Comparison of ENCODE assay signal across 2 cellular contexts in the genomic region with DNA sequence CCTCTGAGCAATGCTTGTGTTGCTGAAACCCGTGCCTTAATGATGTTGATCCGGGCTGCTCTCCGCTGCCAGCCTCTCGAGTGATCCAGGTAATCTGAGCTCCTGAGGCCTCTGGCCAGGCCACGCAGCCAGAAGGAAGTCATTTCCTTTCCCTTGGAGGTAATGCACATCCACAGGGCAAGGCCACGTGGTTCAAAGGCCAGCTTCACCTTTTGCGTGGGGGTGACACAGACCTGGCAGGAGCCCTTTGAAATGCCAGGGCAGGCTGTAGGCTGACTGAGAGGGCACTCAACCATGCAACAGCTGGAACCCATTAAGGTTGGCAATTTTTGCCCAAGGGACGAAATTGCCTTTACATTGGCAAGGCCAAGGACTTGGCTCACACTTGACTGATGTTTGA.
TF ChIP-seq lines count a peak whose summit lies in the region.

No MANE protein-coding gene starts in this region.

TF ChIP-seq in SK-N-SH, 30 proteins besides CTCF, POLR2A, EP300 and RAD21 (continued from another document):
- TF ChIP-seq, protein P1, sequence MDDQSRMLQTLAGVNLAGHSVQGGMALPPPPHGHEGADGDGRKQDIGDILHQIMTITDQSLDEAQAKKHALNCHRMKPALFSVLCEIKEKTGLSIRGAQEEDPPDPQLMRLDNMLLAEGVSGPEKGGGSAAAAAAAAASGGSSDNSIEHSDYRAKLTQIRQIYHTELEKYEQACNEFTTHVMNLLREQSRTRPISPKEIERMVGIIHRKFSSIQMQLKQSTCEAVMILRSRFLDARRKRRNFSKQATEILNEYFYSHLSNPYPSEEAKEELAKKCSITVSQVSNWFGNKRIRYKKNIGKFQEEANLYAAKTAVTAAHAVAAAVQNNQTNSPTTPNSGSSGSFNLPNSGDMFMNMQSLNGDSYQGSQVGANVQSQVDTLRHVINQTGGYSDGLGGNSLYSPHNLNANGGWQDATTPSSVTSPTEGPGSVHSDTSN (IDR thresholded peaks at IDR 0.05), result no peak
- TF ChIP-seq GABPA (IDR thresholded peaks at IDR 0.05; ENCODE audit: low read depth) (no peak), JUND (IDR thresholded peaks at IDR 0.05) (no peak), EZH2phosphoT487 (IDR thresholded peaks at IDR 0.05; ENCODE audit: borderline replicate concordance, low read depth) (no peak), FOXM1 (IDR thresholded peaks at IDR 0.05; ENCODE audit: low read depth) (no peak), SMC3 (IDR thresholded peaks at IDR 0.05; ENCODE audit: low read depth, low read length) (no peak)

TF ChIP-seq in SK-N-SH treated with all-trans-retinoic acid at 6 μM for 48 hours, 23 proteins besides CTCF, POLR2A, EP300 and RAD21 (continued from another document):
- TF ChIP-seq, protein P2, sequence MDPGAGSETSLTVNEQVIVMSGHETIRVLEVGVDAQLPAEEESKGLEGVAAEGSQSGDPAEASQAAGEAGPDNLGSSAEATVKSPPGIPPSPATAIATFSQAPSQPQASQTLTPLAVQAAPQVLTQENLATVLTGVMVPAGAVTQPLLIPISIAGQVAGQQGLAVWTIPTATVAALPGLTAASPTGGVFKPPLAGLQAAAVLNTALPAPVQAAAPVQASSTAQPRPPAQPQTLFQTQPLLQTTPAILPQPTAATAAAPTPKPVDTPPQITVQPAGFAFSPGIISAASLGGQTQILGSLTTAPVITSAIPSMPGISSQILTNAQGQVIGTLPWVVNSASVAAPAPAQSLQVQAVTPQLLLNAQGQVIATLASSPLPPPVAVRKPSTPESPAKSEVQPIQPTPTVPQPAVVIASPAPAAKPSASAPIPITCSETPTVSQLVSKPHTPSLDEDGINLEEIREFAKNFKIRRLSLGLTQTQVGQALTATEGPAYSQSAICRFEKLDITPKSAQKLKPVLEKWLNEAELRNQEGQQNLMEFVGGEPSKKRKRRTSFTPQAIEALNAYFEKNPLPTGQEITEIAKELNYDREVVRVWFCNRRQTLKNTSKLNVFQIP (CRISPR knock-in tag; IDR thresholded peaks at IDR 0.05; ENCODE audit: borderline replicate concordance, low read depth), result no peak
- no peak for TF ChIP-seq ZC3H10 (CRISPR knock-in tag; IDR thresholded peaks at IDR 0.05)
- TF ChIP-seq, protein P3, sequence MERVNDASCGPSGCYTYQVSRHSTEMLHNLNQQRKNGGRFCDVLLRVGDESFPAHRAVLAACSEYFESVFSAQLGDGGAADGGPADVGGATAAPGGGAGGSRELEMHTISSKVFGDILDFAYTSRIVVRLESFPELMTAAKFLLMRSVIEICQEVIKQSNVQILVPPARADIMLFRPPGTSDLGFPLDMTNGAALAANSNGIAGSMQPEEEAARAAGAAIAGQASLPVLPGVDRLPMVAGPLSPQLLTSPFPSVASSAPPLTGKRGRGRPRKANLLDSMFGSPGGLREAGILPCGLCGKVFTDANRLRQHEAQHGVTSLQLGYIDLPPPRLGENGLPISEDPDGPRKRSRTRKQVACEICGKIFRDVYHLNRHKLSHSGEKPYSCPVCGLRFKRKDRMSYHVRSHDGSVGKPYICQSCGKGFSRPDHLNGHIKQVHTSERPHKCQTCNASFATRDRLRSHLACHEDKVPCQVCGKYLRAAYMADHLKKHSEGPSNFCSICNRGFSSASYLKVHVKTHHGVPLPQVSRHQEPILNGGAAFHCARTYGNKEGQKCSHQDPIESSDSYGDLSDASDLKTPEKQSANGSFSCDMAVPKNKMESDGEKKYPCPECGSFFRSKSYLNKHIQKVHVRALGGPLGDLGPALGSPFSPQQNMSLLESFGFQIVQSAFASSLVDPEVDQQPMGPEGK (CRISPR knock-in tag; IDR thresholded peaks at IDR 0.05; ENCODE audit: borderline replicate concordance), result no peak
